ENCODE assay signal across 15 cellular contexts in genomic region chr13:40476175-40476958, GRCh38.
DNase-seq lines count a peak whose midpoint lies in the region; ATAC-seq, FAIRE-seq and TF ChIP-seq lines count a peak whose summit lies in the region.
"Had no signal": no experiment of that assay in that cellular context is flagged by ENCODE, and none has a peak within 500 bp of the region (broad histone marks: within the 10 kb centered on the region; RNA-seq: fewer than 3 reads in every experiment).

No MANE protein-coding gene starts in this region.

- H3K4me3 Mint-ChIP-seq in activated naive CD4-positive, alpha-beta T cell treated with anti-CD3 and anti-CD28 coated beads, Interleukin-2, amount 50 U/mL, for 24 hours = no peak overlapping the region
- H3K4me3 Mint-ChIP-seq in naive thymus-derived CD8-positive, alpha-beta T cell = no peak overlapping the region
- H3K4me3 Mint-ChIP-seq: activated CD4-positive, alpha-beta memory T cell treated with anti-CD3 and anti-CD28 coated beads for 36 hours; activated naive CD4-positive, alpha-beta T cell treated with anti-CD3 and anti-CD28 coated beads, Interleukin-2, amount 10 ng/mL, durations not matched to agents 7 days and 5 days had no signal

- ATAC-seq in GM12878 = no peak
- ATAC-seq in left lobe of liver = peak; percentile 77
- ATAC-seq in upper lobe of right lung = no peak
- no peak for ATAC-seq in naive thymus-derived CD8-positive, alpha-beta T cell

- RAD21 ChIA-PET in GM12878 (lab: Charles Lee; ENCODE audit: unreplicated experiment) = interaction anchor here (0.5 kb wide), 1 partner anchor 75 kb away, joined by 3 read pairs; no protein-coding TSS in a partner anchor

- WGBS in GM12878 (ENCODE audit: insufficient coverage, insufficient replicate concordance, low lambda C conversion rate, missing lambda C conversion rate) = 15% methylated on average over 4 of the region's 4 CpGs

- DNase-seq in activated naive CD4-positive, alpha-beta T cell treated with anti-CD3 and anti-CD28 coated beads, Interleukin-2, amount 50 U/mL, for 16 hours = no peak
- DNase-seq in GM12878 (ENCODE audit: low read depth, low spot score) = no peak
- DNase-seq in left lobe of liver (ENCODE audit: low spot score) = peak; percentile 82
- no peak for DNase-seq in upper lobe of right lung
- no peak for DNase-seq in inferior parietal cortex (ENCODE audit: extremely low spot score)
- DNase-seq in naive thymus-derived CD8-positive, alpha-beta T cell = no peak
- DNase-seq in SW480 (ENCODE audit: low spot score) = no peak
- DNase-seq: activated CD4-positive, alpha-beta memory T cell treated with anti-CD3 and anti-CD28 coated beads for 36 hours; activated naive CD4-positive, alpha-beta T cell treated with anti-CD3 and anti-CD28 coated beads, Interleukin-2, amount 10 ng/mL, durations not matched to agents 7 days and 5 days; islet precursor cell; transverse colon had no signal

- H4K20me1 ChIP-seq in GM12878 (ENCODE audit: control insufficient read depth, insufficient read depth) = no peaks in the 10 kb centered on the region

- peaks cover 59% of the 10 kb centered on the region for H3K4me1 Mint-ChIP-seq in activated naive CD4-positive, alpha-beta T cell treated with anti-CD3 and anti-CD28 coated beads, Interleukin-2, amount 50 U/mL, for 24 hours
- peaks cover 28 to 59% (median 53%) of the 10 kb centered on the region in 4 donors for H3K4me1 Mint-ChIP-seq in naive thymus-derived CD8-positive, alpha-beta T cell

- SMC1A ChIA-PET in GM12878 (lab: Charles Lee; ENCODE audit: uncharacterized antibody, unreplicated experiment) = interaction anchor here (1.2 to 1.5 kb wide), 2 partner anchors 22 to 43 kb away, joined by 3 read pairs; no protein-coding TSS in a partner anchor

- CTCF ChIA-PET in GM12878 (lab: Yijun Ruan, JAX) = interaction anchor here (1.2 kb wide), 1 partner anchor 17 kb away, joined by 3 read pairs; no protein-coding TSS in a partner anchor

- H3K4me3 ChIP-seq in GM12878 (no peak overlapping the region), upper lobe of right lung (no peak overlapping the region)
- H3K4me3 ChIP-seq: transverse colon had no signal

- no peak for TF ChIP-seq EP300 in GM12878 (IDR thresholded peaks at IDR 0.05; ENCODE audit: borderline replicate concordance in 1 of 2, control insufficient read depth in 1 of 2, low read depth in 2 of 2, low read length in 2 of 2)

- no peak overlapping the region for H2AFZ ChIP-seq in GM12878 (ENCODE audit: control insufficient read depth, low read depth, low read length)
- H2AFZ ChIP-seq: parathyroid adenoma had no signal

- H3K27me3 ChIP-seq in GM12878 (replicated peaks in 1 of 2; ENCODE audit: control insufficient read depth in 2 of 2, insufficient read depth in 2 of 2, low read length in 1 of 2) = no peaks in the 10 kb centered on the region; a peak in 1 of 4 replicates
- no peaks in the 10 kb centered on the region for H3K27me3 ChIP-seq in upper lobe of right lung
- H3K27me3 ChIP-seq: transverse colon had no signal

- POLR2A ChIA-PET in GM12878 (lab: Charles Lee) = no interaction called here
- POLR2A ChIA-PET in naive thymus-derived CD8-positive, alpha-beta T cell (lab: Charles Lee) = interaction anchor here (1.7 kb wide), 1 partner anchor 8 kb away, joined by 4 read pairs; no protein-coding TSS in a partner anchor

- TF ChIP-seq RAD21 in GM12878 (IDR thresholded peaks at IDR 0.05; ENCODE audit: insufficient read depth, low read depth, low read length) = no peak

- no peak overlapping the region for H3K4me2 ChIP-seq in GM12878 (ENCODE audit: control insufficient read depth, insufficient read depth)

- H3K9me3 ChIP-seq in GM12878 (replicated peaks; ENCODE audit: control insufficient read depth, insufficient read depth, low read length) = no peaks in the 10 kb centered on the region; the same call in 2 of the 3 replicates
- no peaks in the 10 kb centered on the region for H3K9me3 ChIP-seq in upper lobe of right lung
- H3K9me3 ChIP-seq: transverse colon had no signal

- H3K27ac Mint-ChIP-seq in activated naive CD4-positive, alpha-beta T cell treated with anti-CD3 and anti-CD28 coated beads, Interleukin-2, amount 50 U/mL, for 24 hours = peak overlapping the region; percentile 43
- no peak overlapping the region for H3K27ac Mint-ChIP-seq in naive thymus-derived CD8-positive, alpha-beta T cell
- H3K27ac Mint-ChIP-seq: activated CD4-positive, alpha-beta memory T cell treated with anti-CD3 and anti-CD28 coated beads for 36 hours; activated naive CD4-positive, alpha-beta T cell treated with anti-CD3 and anti-CD28 coated beads, Interleukin-2, amount 10 ng/mL, durations not matched to agents 7 days and 5 days had no signal

- no peak for FAIRE-seq in GM12878 (lab: Jason Lieb, UNC)
- FAIRE-seq: A204.1, H54 had no signal

- intact Hi-C loops in GM12878 (cut with micrococcal nuclease; ENCODE audit: unreplicated experiment) (no loop called here), upper lobe of right lung (cut with DNase I) (no loop called here)

- H3K36me3 ChIP-seq in GM12878 (ENCODE audit: control insufficient read depth in 2 of 2, insufficient read depth in 2 of 2, low read length in 1 of 2) (no peaks in the 10 kb centered on the region), upper lobe of right lung (no peaks in the 10 kb centered on the region)
- H3K36me3 ChIP-seq: transverse colon had no signal

- no peak overlapping the region for H3K9ac ChIP-seq in GM12878 (ENCODE audit: control insufficient read depth, insufficient read depth, low read length)
- H3K9ac ChIP-seq: parathyroid adenoma had no signal

- in situ Hi-C loops in GM12878 (cut with MboI) = no loop called here

- no TSS peak for BruUV-seq in GM12878 (replicated peaks; lab: Mats Ljungman, UMichigan)

- TF ChIP-seq CTCF in GM12878 (IDR thresholded peaks at IDR 0.05 in 2 of 3, conservative IDR thresholded peaks at IDR 0.05 in 1 of 3; ENCODE audit: control insufficient read depth in 2 of 3, extremely low read depth in 1 of 3, insufficient read depth in 1 of 3, low read depth in 3 of 3, low read length in 3 of 3) = no peak
- no peak for TF ChIP-seq CTCF in upper lobe of right lung (IDR thresholded peaks at IDR 0.05)

- no peaks in the 10 kb centered on the region for H3K79me2 ChIP-seq in GM12878 (ENCODE audit: control insufficient read depth, insufficient read depth, low read length)
- H3K79me2 ChIP-seq: parathyroid adenoma had no signal

- H3K4me1 ChIP-seq in GM12878 (ENCODE audit: control insufficient read depth, insufficient read depth, low read length) (no peaks in the 10 kb centered on the region), upper lobe of right lung (peaks cover 9% of the 10 kb centered on the region)
- H3K4me1 ChIP-seq: parathyroid adenoma had no signal

- H3K36me3 Mint-ChIP-seq in activated naive CD4-positive, alpha-beta T cell treated with anti-CD3 and anti-CD28 coated beads, Interleukin-2, amount 50 U/mL, for 24 hours = no peaks in the 10 kb centered on the region
- H3K36me3 Mint-ChIP-seq in naive thymus-derived CD8-positive, alpha-beta T cell = peaks cover 0 to 2% (median 0%) of the 10 kb centered on the region in 3 donors
- H3K36me3 Mint-ChIP-seq: activated CD4-positive, alpha-beta memory T cell treated with anti-CD3 and anti-CD28 coated beads for 36 hours had no signal

- TF ChIP-seq POLR2A in GM12878 (IDR thresholded peaks at IDR 0.05; ENCODE audit: low read depth, low read length) = no peak

- H3K27ac ChIP-seq in GM12878 (ENCODE audit: control insufficient read depth, insufficient read depth) = no peak overlapping the region
- peak overlapping the region; percentile 18 for H3K27ac ChIP-seq in upper lobe of right lung
- H3K27ac ChIP-seq: transverse colon had no signal

- H3K9me3 Mint-ChIP-seq in activated naive CD4-positive, alpha-beta T cell treated with anti-CD3 and anti-CD28 coated beads, Interleukin-2, amount 50 U/mL, for 24 hours = no peaks in the 10 kb centered on the region
- H3K9me3 Mint-ChIP-seq in naive thymus-derived CD8-positive, alpha-beta T cell = no peaks in the 10 kb centered on the region
- H3K9me3 Mint-ChIP-seq: activated CD4-positive, alpha-beta memory T cell treated with anti-CD3 and anti-CD28 coated beads for 36 hours had no signal

- H3K27me3 Mint-ChIP-seq in activated naive CD4-positive, alpha-beta T cell treated with anti-CD3 and anti-CD28 coated beads, Interleukin-2, amount 50 U/mL, for 24 hours = no peaks in the 10 kb centered on the region
- H3K27me3 Mint-ChIP-seq in naive thymus-derived CD8-positive, alpha-beta T cell = no peaks in the 10 kb centered on the region
- H3K27me3 Mint-ChIP-seq: activated CD4-positive, alpha-beta memory T cell treated with anti-CD3 and anti-CD28 coated beads for 36 hours had no signal

TF ChIP-seq in GM12878, 131 proteins besides CTCF, POLR2A, EP300 and RAD21:
- TF ChIP-seq ZNF24 (IDR thresholded peaks at IDR 0.05) (peak; percentile 86), BHLHE40 (IDR thresholded peaks at IDR 0.05; ENCODE audit: borderline replicate concordance in 1 of 2, low read depth in 2 of 2, low read length in 1 of 2) (no peak)
